In the genomic region with DNA sequence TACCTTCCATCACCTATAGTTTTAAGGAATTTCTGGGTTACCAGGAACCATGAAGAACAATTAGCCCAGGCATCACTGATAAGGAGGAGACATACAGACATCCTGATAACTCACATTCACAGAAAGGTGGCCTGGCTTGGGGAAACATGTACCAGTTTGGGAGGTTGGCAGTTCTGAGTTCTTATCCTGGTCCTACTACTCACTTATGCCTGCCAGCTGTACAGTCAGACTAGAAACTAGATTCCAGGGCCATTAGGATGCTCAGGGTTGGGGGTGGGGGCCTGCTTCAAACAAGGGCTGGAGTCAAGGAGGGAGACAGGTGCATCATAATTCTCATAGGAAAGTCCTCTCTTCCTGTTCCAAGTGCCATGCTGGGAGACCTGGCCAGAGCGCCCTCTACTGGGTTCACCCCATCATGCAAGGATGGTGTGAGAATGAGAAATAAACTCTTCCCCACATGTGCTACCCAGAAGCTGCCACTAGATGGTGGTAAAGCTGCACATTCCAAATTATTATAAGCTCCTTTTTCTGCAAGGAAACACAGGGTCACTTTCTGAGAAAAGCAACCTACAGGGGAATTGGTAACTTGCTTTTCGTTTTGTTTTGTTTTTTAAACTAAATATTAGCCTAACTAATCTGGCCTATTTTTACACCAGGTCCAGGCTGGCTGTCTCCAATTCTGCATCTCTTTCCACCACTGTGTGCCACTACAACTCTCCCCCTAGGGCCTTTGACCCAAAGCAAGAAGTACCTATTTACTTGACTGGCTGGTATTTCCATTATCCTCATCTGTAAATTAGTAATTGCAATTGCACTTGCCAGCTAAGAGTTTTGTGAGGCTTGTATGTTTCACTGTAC, we compare ENCODE assay signal across 9 cellular contexts. TPM values are rescaled to one million over a fixed set of nuclear protein-coding genes. Genes with fewer than 3 reads are reported as not detected.
DNase-seq lines count a peak whose midpoint lies in the region; ATAC-seq and TF ChIP-seq lines count a peak whose summit lies in the region.
"Had no signal": no experiment of that assay in that cellular context is flagged by ENCODE, and none has a peak within 500 bp of the region (broad histone marks: within the 10 kb centered on the region; RNA-seq: fewer than 3 reads in every experiment).

No MANE protein-coding gene starts in this region.

- H3K27ac ChIP-seq in endodermal cell (ENCODE audit: low read depth, low read length) (no peak overlapping the region), stomach (no peak overlapping the region)

- TF ChIP-seq POLR2A in stomach (IDR thresholded peaks at IDR 0.05), result no peak

- H3K36me3 ChIP-seq in endodermal cell (ENCODE audit: control insufficient read depth, insufficient read depth, low read length) (no peaks in the 10 kb centered on the region), stomach (peaks cover 0 to 71% (median 52%) of the 10 kb centered on the region in 4 donors)

- H3K9me3 ChIP-seq in endodermal cell (ENCODE audit: control insufficient read depth, low read length) (peaks cover 44% of the 10 kb centered on the region), stomach (no peaks in the 10 kb centered on the region)

- H3K4me3 ChIP-seq in endodermal cell (ENCODE audit: low read length) (peak overlapping the region; percentile 5), stomach (no peak overlapping the region)

- intact Hi-C loops in stomach (cut with DNase I; ENCODE audit: low total_unique reads), result no loop called here

- H3K27ac Mint-ChIP-seq in endodermal cell (no peak overlapping the region), mesothelial cell of epicardium (no peak overlapping the region)
- H3K27ac Mint-ChIP-seq: stimulated activated naive CD8-positive, alpha-beta T cell treated with anti-CD3 and anti-CD28 coated beads, Interleukin-15, Interleukin-2, amounts not matched to agents 100 ng/mL and 50 ng/mL, for 24 hours had no signal

- DNase-seq in AML-193 (lab: John Stamatoyannopoulos, UW) (peak; percentile 71 to 73), H4 (ENCODE audit: low spot score) (peak; percentile 58), NCI-H748 (lab: John Stamatoyannopoulos, UW; ENCODE audit: unreplicated experiment) (peak; percentile 71), endodermal cell (peak; percentile 94), mesothelial cell of epicardium (ENCODE audit: low spot score in 2 of 2, unreplicated experiment in 2 of 2) (no peak), stomach (peak; percentile 53)
- peak; percentile 75 to 82 for DNase-seq in activated CD4-positive, alpha-beta T cell treated with anti-CD3 and anti-CD28 coated beads, Interleukin-2, amount 50 U/mL, for 48 hours

- peaks cover 17% of the 10 kb centered on the region for H3K27me3 Mint-ChIP-seq in endodermal cell (ENCODE audit: insufficient read depth)
- peaks cover 50% of the 10 kb centered on the region for H3K27me3 Mint-ChIP-seq in mesothelial cell of epicardium (ENCODE audit: low read depth)
- H3K27me3 Mint-ChIP-seq: stimulated activated naive CD8-positive, alpha-beta T cell treated with anti-CD3 and anti-CD28 coated beads, Interleukin-15, Interleukin-2, amounts not matched to agents 100 ng/mL and 50 ng/mL, for 24 hours had no signal

- H3K36me3 Mint-ChIP-seq in endodermal cell (ENCODE audit: low read depth) (no peaks in the 10 kb centered on the region), mesothelial cell of epicardium (no peaks in the 10 kb centered on the region)

- no peak for ATAC-seq in GM21717 (IDR thresholded peaks at IDR 0.05; ENCODE audit: unreplicated experiment)

- TF ChIP-seq EP300 in stomach (IDR thresholded peaks at IDR 0.05), result no peak

- H3K4me1 ChIP-seq in endodermal cell (ENCODE audit: control insufficient read depth, insufficient read depth, low read length) (no peaks in the 10 kb centered on the region), stomach (no peaks in the 10 kb centered on the region)

- WGBS in endodermal cell (ENCODE audit: insufficient coverage in 1 of 2, insufficient read length in 1 of 2), 2 experiments, result 7% methylated on average over 2 of the region's 2 CpGs; no CpG with 5 or more reads in 1 of the 2 experiments
- WGBS in stomach, 5 donors, result 4 to 27% (median 10%) methylated on average over 2 of the region's 2 CpGs

- H3K9me3 Mint-ChIP-seq in endodermal cell (peaks cover 37% of the 10 kb centered on the region), mesothelial cell of epicardium (peaks cover 3% of the 10 kb centered on the region)

- peak; percentile 97 for TF ChIP-seq CTCF in endodermal cell (conservative IDR thresholded peaks at IDR 0.05)
- peak; percentile 84 for TF ChIP-seq CTCF in mesothelial cell of epicardium (IDR thresholded peaks at IDR 0.05; ENCODE audit: unreplicated experiment)
- TF ChIP-seq CTCF in stomach (IDR thresholded peaks at IDR 0.05), result peak in 5 of 7 experiments; percentile 55 to 86 (median 73)

- H3K9ac ChIP-seq in endodermal cell (ENCODE audit: extremely low read depth, low read length, poor library complexity, severe bottlenecking), result no peak overlapping the region

- no peak overlapping the region for H3K4me3 Mint-ChIP-seq in endodermal cell
- H3K4me3 Mint-ChIP-seq in mesothelial cell of epicardium, result no peak overlapping the region
- H3K4me3 Mint-ChIP-seq: stimulated activated naive CD8-positive, alpha-beta T cell treated with anti-CD3 and anti-CD28 coated beads, Interleukin-15, Interleukin-2, amounts not matched to agents 100 ng/mL and 50 ng/mL, for 24 hours had no signal

- H3K4me1 Mint-ChIP-seq in endodermal cell (no peaks in the 10 kb centered on the region), mesothelial cell of epicardium (no peaks in the 10 kb centered on the region)

- H3K27me3 ChIP-seq in endodermal cell (ENCODE audit: control insufficient read depth, insufficient read depth, low read length, poor library complexity, severe bottlenecking), result peaks cover 8% of the 10 kb centered on the region
- no peaks in the 10 kb centered on the region for H3K27me3 ChIP-seq in stomach

RNA-seq across cellular contexts. Expression of a gene that starts 14.5 kb away (rescaled TPM):
- 40.3 and 49.7 TPM in 2 replicates for total RNA-seq in H4 (2014; rRNA removed; shearing (Covaris generic))
- total RNA-seq in endodermal cell (not detected), mesothelial cell of epicardium (0.22 to 0.43 TPM (median 0.36 TPM) in 3 replicates), stomach (10 to 100 TPM in 4 of 5 donors, not detected in 1; 11.4 to 25.1 (median 19.0) TPM)
- not detected for polyA plus RNA-seq in endodermal cell (2013, experiment 1 of 2)
- not detected for polyA plus RNA-seq in endodermal cell (2013, experiment 2 of 2)
- 10 to 100 TPM in 2 of 3 donors, 1 to 10 TPM in 1; 8.5 to 11.8 (median 10.9) TPM for polyA plus RNA-seq in stomach

RNA-seq across cellular contexts. Expression of a gene that starts 54.5 kb away (rescaled TPM):
- total RNA-seq in H4 (2014; rRNA removed; shearing (Covaris generic)), result 39.1 and 46.8 TPM in 2 replicates
- total RNA-seq in endodermal cell, result under 1 TPM; 0.64 to 0.84 TPM
- polyA plus RNA-seq in endodermal cell (2013, experiment 1 of 2), result 0.32 TPM
- 0.29 TPM for polyA plus RNA-seq in endodermal cell (2013, experiment 2 of 2)
- total RNA-seq in mesothelial cell of epicardium, result 6.0 to 7.7 TPM (median 6.5 TPM) in 3 replicates
- total RNA-seq in stomach, result 100 to 1,000 TPM in 1 of 5 donors, 10 to 100 TPM in 3, 1 to 10 TPM in 1; 7.1 to 208 (median 45.2) TPM
- 1 to 10 TPM; 5.7 to 7.1 (median 6.9) TPM for polyA plus RNA-seq in stomach

Comparison
In these comparisons a context has a peak if more than half of its experiments do, and no peak if none do; other contexts are left out.
1. DNase-seq: peak in AML-193 (2 of 2), H4 (single experiment), NCI-H748 (single experiment), activated CD4-positive, alpha-beta T cell treated with anti-CD3 and anti-CD28 coated beads, Interleukin-2, amount 50 U/mL, for 48 hours (2 of 2), endodermal cell (single experiment) and stomach (single experiment); none in mesothelial cell of epicardium (0 of 2).
2. Peak in every context shown above with its lines, with median percentiles within 50 percentile points of each other: CTCF ChIP-seq.